8 cellular contexts compared by ENCODE assay signal in genomic region chr7:150753826-150754603, GRCh38. TPM values are rescaled to one million over a fixed set of nuclear protein-coding genes. Genes with fewer than 3 reads are reported as not detected.
DNase-seq lines count a peak whose midpoint lies in the region; ATAC-seq and TF ChIP-seq lines count a peak whose summit lies in the region.

No MANE protein-coding gene starts in this region.

- H3K27ac ChIP-seq in HL-60 (replicated peaks) (no peak overlapping the region), WERI-Rb-1 (no peak overlapping the region), adrenal gland (no peak overlapping the region), neuronal stem cell (replicated peaks; ENCODE audit: low read length) (no peak overlapping the region)

- H2BK5ac ChIP-seq in neuronal stem cell (ENCODE audit: low read length) = no peak overlapping the region

- WGBS in adrenal gland, 4 donors = 19 to 46% (median 39%) methylated on average over 3 of the region's 3 CpGs
- WGBS in neuronal stem cell (ENCODE audit: extremely low coverage in 2 of 2, insufficient read length in 2 of 2, insufficient replicate concordance in 1 of 2), 2 donors = no CpG with 5 or more reads among the region's 3 CpGs

- H3K18ac ChIP-seq in neuronal stem cell (ENCODE audit: low read length) = no peak overlapping the region

- no peak for TF ChIP-seq POLR2A in adrenal gland (IDR thresholded peaks at IDR 0.05)

- H2AFZ ChIP-seq in neuronal stem cell (ENCODE audit: low read length) = no peak overlapping the region

- H3K23ac ChIP-seq in neuronal stem cell (ENCODE audit: low read depth, low read length, poor library complexity) = no peak overlapping the region

- H2BK15ac ChIP-seq in neuronal stem cell (ENCODE audit: low read length) = no peak overlapping the region

- no peak overlapping the region for H3K4me2 ChIP-seq in neuronal stem cell (ENCODE audit: insufficient read depth, low read length, poor library complexity, severe bottlenecking)

- H3K79me1 ChIP-seq in neuronal stem cell (ENCODE audit: low read depth, low read length) = no peaks in the 10 kb centered on the region

- H2BK12ac ChIP-seq in neuronal stem cell (ENCODE audit: low read length) = no peak overlapping the region

- H2AK5ac ChIP-seq in neuronal stem cell (ENCODE audit: low read depth, low read length) = no peak overlapping the region

- H2BK120ac ChIP-seq in neuronal stem cell (ENCODE audit: low read depth, low read length) = no peak overlapping the region

- TF ChIP-seq CTCF in HL-60 (IDR thresholded peaks at IDR 0.05; ENCODE audit: insufficient read depth, low read length) (peak; percentile 31), WERI-Rb-1 (IDR thresholded peaks at IDR 0.05; ENCODE audit: low read depth, low read length) (peak; percentile 63), adrenal gland (IDR thresholded peaks at IDR 0.05) (peak in 3 of 6 experiments; percentile 18 to 30 (median 27))

- no peak overlapping the region for H3K4me3 Mint-ChIP-seq in memory B cell

- no peaks in the 10 kb centered on the region for H3K36me3 ChIP-seq in WERI-Rb-1
- no peaks in the 10 kb centered on the region for H3K36me3 ChIP-seq in adrenal gland (replicated peaks in 1 of 2)
- H3K36me3 ChIP-seq in neuronal stem cell (replicated peaks in 1 of 2; ENCODE audit: control insufficient read depth in 2 of 2, insufficient read depth in 2 of 2, low read length in 2 of 2) = no peaks in the 10 kb centered on the region

- H3K9ac ChIP-seq in neuronal stem cell (ENCODE audit: low read depth, low read length, poor library complexity) = no peak overlapping the region

- ATAC-seq in memory B cell (ENCODE audit: low read depth) (peak; percentile 35), GM21526 (IDR thresholded peaks at IDR 0.05; ENCODE audit: low FRiP score, unreplicated experiment) (no peak)

- no peak overlapping the region for H3K4ac ChIP-seq in neuronal stem cell (ENCODE audit: low read length)

- H3K14ac ChIP-seq in neuronal stem cell (ENCODE audit: low read length) = no peak overlapping the region

- no peaks in the 10 kb centered on the region for H3K27me3 ChIP-seq in HL-60 (ENCODE audit: insufficient read depth, poor library complexity, severe bottlenecking)
- no peaks in the 10 kb centered on the region for H3K27me3 ChIP-seq in WERI-Rb-1 (ENCODE audit: insufficient read depth, low read depth, severe bottlenecking)
- peaks cover 2% of the 10 kb centered on the region for H3K27me3 ChIP-seq in adrenal gland
- H3K27me3 ChIP-seq in neuronal stem cell (ENCODE audit: control insufficient read depth in 3 of 3, insufficient read depth in 3 of 3, low read depth in 1 of 3, low read length in 3 of 3) = no peaks in the 10 kb centered on the region

- intact Hi-C loops in adrenal gland (cut with DNase I) = loop anchor here in 1 of 2 donors (10.0 kb wide), 1 partner anchor 309 kb away; no protein-coding TSS in a partner anchor

- H4K8ac ChIP-seq in neuronal stem cell (ENCODE audit: low read depth, low read length) = no peak overlapping the region

- peaks cover 0 to 3% of the 10 kb centered on the region in 2 donors for H3K4me1 ChIP-seq in adrenal gland (replicated peaks in 1 of 2)
- H3K4me1 ChIP-seq in neuronal stem cell (ENCODE audit: control insufficient read depth in 2 of 2, insufficient read depth in 1 of 2, low read depth in 1 of 2, low read length in 2 of 2) = no peaks in the 10 kb centered on the region

- peaks cover 9% of the 10 kb centered on the region for H3K4me1 Mint-ChIP-seq in memory B cell

- H3K9me3 Mint-ChIP-seq in memory B cell = no peaks in the 10 kb centered on the region

- no peak overlapping the region for H3K4me3 ChIP-seq in HL-60 (replicated peaks; ENCODE audit: insufficient read depth, low read length)
- H3K4me3 ChIP-seq in WERI-Rb-1 (ENCODE audit: low read depth, low read length) = no peak overlapping the region
- H3K4me3 ChIP-seq in adrenal gland = no peak overlapping the region
- H3K4me3 ChIP-seq in neuronal stem cell (ENCODE audit: low read length in 2 of 2) = no peak overlapping the region

- no peaks in the 10 kb centered on the region for H3K36me3 Mint-ChIP-seq in memory B cell

- H3K27me3 Mint-ChIP-seq in memory B cell = peaks cover 4% of the 10 kb centered on the region

- no peak overlapping the region for H3K27ac Mint-ChIP-seq in memory B cell

- no peak overlapping the region for H4K91ac ChIP-seq in neuronal stem cell (ENCODE audit: low read depth, low read length, poor library complexity)

- H3K9me3 ChIP-seq in WERI-Rb-1 (ENCODE audit: severe bottlenecking) (no peaks in the 10 kb centered on the region), adrenal gland (replicated peaks in 1 of 3) (no peaks in the 10 kb centered on the region), neuronal stem cell (replicated peaks in 1 of 2; ENCODE audit: control insufficient read depth in 2 of 2, insufficient read depth in 1 of 2, low read depth in 1 of 2, low read length in 2 of 2) (no peaks in the 10 kb centered on the region)

- peak; percentile 9 for DNase-seq in NCI-H2196 treated with DMSO at 0.1 percent for 48 hours (lab: John Stamatoyannopoulos, UW; ENCODE audit: unreplicated experiment)
- DNase-seq in NCI-H2196 (lab: John Stamatoyannopoulos, UW; ENCODE audit: unreplicated experiment) = no peak
- peak in 1 of 2 experiments; percentile 30 for DNase-seq in HL-60 (ENCODE audit: low read depth in 1 of 2, low spot score in 1 of 2)
- DNase-seq in WERI-Rb-1 = peak; percentile 26
- no peak for DNase-seq in memory B cell (ENCODE audit: low spot score in 2 of 2)
- no peak for DNase-seq in adrenal gland
- DNase-seq in neuronal stem cell (ENCODE audit: low spot score) = no peak

RNA-seq across cellular contexts. Expression of gene GIMAP5, which starts 16.8 kb away (rescaled TPM):
- 10 to 100 TPM in 7 of 8 donors, 1 to 10 TPM in 1; 7.9 to 65.0 (median 19.2) TPM for total RNA-seq in adrenal gland
- polyA plus RNA-seq in adrenal gland = 10 to 100 TPM; 13.2 to 32.9 (median 29.7) TPM
- not detected for polyA plus RNA-seq in neuronal stem cell (2013, experiment 1 of 2)
- not detected for polyA plus RNA-seq in neuronal stem cell (2013, experiment 2 of 2)

RNA-seq across cellular contexts. Expression of gene GIMAP1, which starts 37.6 kb away (rescaled TPM):
- 10 to 100 TPM in 1 of 8 donors, 1 to 10 TPM in 7; 2.4 to 11.2 (median 7.9) TPM for total RNA-seq in adrenal gland
- 1 to 10 TPM; 1.5 to 4.7 (median 4.2) TPM for polyA plus RNA-seq in adrenal gland
- polyA plus RNA-seq in neuronal stem cell (2013, experiment 1 of 2) = not detected
- not detected for polyA plus RNA-seq in neuronal stem cell (2013, experiment 2 of 2)

RNA-seq across cellular contexts. Expression of gene TMEM176B, which starts 46.1 kb away (rescaled TPM):
- total RNA-seq in adrenal gland = 10 to 100 TPM; 17.5 to 99.1 (median 44.0) TPM
- polyA plus RNA-seq in adrenal gland = 10 to 100 TPM; 12.0 to 33.6 (median 12.6) TPM
- 1.2 TPM for polyA plus RNA-seq in neuronal stem cell (2013, experiment 1 of 2)
- polyA plus RNA-seq in neuronal stem cell (2013, experiment 2 of 2) = 1.1 TPM

RNA-seq across cellular contexts. Expression of gene TMEM176A, which starts 46.6 kb away (rescaled TPM):
- 10 to 100 TPM; 11.9 to 70.9 (median 29.3) TPM for total RNA-seq in adrenal gland
- 10 to 100 TPM; 14.6 to 46.4 (median 15.7) TPM for polyA plus RNA-seq in adrenal gland
- 0.59 TPM for polyA plus RNA-seq in neuronal stem cell (2013, experiment 1 of 2)
- 0.53 TPM for polyA plus RNA-seq in neuronal stem cell (2013, experiment 2 of 2)

Comparison
In these comparisons a context has a peak if more than half of its experiments do, and no peak if none do; other contexts are left out.
1. DNase-seq: peak in NCI-H2196 treated with DMSO at 0.1 percent for 48 hours (single experiment) and WERI-Rb-1 (single experiment); none in NCI-H2196 (single experiment), memory B cell (0 of 2), adrenal gland (0 of 7) and neuronal stem cell (single experiment).